In the genomic region with DNA sequence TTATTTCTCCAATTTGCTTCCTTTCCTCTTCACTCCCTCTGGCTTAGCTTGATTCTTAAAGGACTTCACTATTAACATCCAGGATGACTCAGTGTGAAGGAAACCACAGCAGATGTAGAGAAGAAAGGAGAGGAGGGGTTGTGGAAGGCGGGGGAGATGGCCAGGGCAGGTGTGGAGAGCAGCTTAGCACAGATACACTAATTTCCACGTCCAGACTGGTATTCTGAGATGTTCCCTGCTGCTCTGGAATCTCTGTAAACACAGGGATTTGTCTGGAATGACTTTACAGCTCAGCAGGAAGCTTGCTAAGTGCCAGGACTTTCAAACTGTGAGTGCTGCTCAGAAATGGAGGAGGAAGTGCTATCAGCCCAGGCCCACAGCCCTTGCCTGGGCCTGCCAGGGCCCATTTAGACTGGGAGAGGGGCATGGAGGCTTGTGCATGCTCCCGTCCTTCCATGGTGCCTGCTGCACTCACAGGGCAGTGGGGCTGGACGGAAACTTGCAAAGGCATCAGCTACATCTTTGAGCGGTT, we compare ENCODE assay signal across 9 cellular contexts.
DNase-seq lines count a peak whose midpoint lies in the region; ATAC-seq and TF ChIP-seq lines count a peak whose summit lies in the region.
"Had no signal": no experiment of that assay in that cellular context is flagged by ENCODE, and none has a peak within 500 bp of the region (broad histone marks: within the 10 kb centered on the region; RNA-seq: fewer than 3 reads in every experiment).

No MANE protein-coding gene starts in this region.

- H3K27ac Mint-ChIP-seq in activated T-cell treated with anti-CD3 and anti-CD28 coated beads, Interleukin-2, amount 50 U/mL, for 24 hours = no peak overlapping the region

- H3K36me3 ChIP-seq in HUES48 (ENCODE audit: control insufficient read depth, insufficient read depth, low read length) (no peaks in the 10 kb centered on the region), WERI-Rb-1 (no peaks in the 10 kb centered on the region)

- TF ChIP-seq CTCF in AG09309 (IDR thresholded peaks at IDR 0.05; ENCODE audit: control insufficient read depth, insufficient read depth, low read depth, low read length, missing control alignments) = no peak
- no peak for TF ChIP-seq CTCF in WERI-Rb-1 (IDR thresholded peaks at IDR 0.05; ENCODE audit: low read depth, low read length)

- H3K36me3 Mint-ChIP-seq in activated T-cell treated with anti-CD3 and anti-CD28 coated beads, Interleukin-2, amount 50 U/mL, for 24 hours (ENCODE audit: low read depth) = no peaks in the 10 kb centered on the region

- H3K9me3 ChIP-seq in HUES48 (ENCODE audit: control insufficient read depth, insufficient read depth, low read length) (no peaks in the 10 kb centered on the region; the same call in none of the 2 replicates), WERI-Rb-1 (ENCODE audit: severe bottlenecking) (no peaks in the 10 kb centered on the region)

- H3K27me3 Mint-ChIP-seq in activated T-cell treated with anti-CD3 and anti-CD28 coated beads, Interleukin-2, amount 50 U/mL, for 24 hours = no peaks in the 10 kb centered on the region

- H3K27me3 ChIP-seq in HUES48 (ENCODE audit: control insufficient read depth, insufficient read depth, low read length) = no peaks in the 10 kb centered on the region
- H3K27me3 ChIP-seq in WERI-Rb-1 (ENCODE audit: insufficient read depth, low read depth, severe bottlenecking) = peaks cover 10% of the 10 kb centered on the region

- no peaks in the 10 kb centered on the region for H3K9me3 Mint-ChIP-seq in activated T-cell treated with anti-CD3 and anti-CD28 coated beads, Interleukin-2, amount 50 U/mL, for 24 hours

- H3K4me3 ChIP-seq in AG09309 (ENCODE audit: control insufficient read depth, low read depth, low read length) = no peak overlapping the region
- H3K4me3 ChIP-seq in HUES48 (ENCODE audit: low read depth, low read length) = 0 out of 2 replicates have a peak overlapping the region, but pooled peaks have one; percentile 15
- H3K4me3 ChIP-seq in WERI-Rb-1 (ENCODE audit: low read depth, low read length) = no peak overlapping the region

- peak overlapping the region; percentile 57 for H3K9ac ChIP-seq in HUES48 (ENCODE audit: low read depth, low read length)

- H3K4me3 Mint-ChIP-seq in activated T-cell treated with anti-CD3 and anti-CD28 coated beads, Interleukin-2, amount 50 U/mL, for 24 hours = no peak overlapping the region

- peaks cover 34% of the 10 kb centered on the region for H3K4me1 ChIP-seq in HUES48 (ENCODE audit: control insufficient read depth, insufficient read depth, low read length)

- ATAC-seq in GM21360 (IDR thresholded peaks at IDR 0.05; ENCODE audit: unreplicated experiment) (no peak), HG03280 (IDR thresholded peaks at IDR 0.05; ENCODE audit: unreplicated experiment) (no peak)

- H3K27ac ChIP-seq in HUES48 (ENCODE audit: low read depth, low read length) (peak overlapping the region; percentile 92), WERI-Rb-1 (no peak overlapping the region)
- H3K27ac ChIP-seq: VCaP had no signal

- peaks cover 1% of the 10 kb centered on the region for H3K4me1 Mint-ChIP-seq in activated T-cell treated with anti-CD3 and anti-CD28 coated beads, Interleukin-2, amount 50 U/mL, for 24 hours (ENCODE audit: low read depth)

- DNase-seq in AG09309 (ENCODE audit: low read depth) = peak; percentile 54
- DNase-seq in WERI-Rb-1 = peak; percentile 21
- DNase-seq in iPS-NIHi7 (ENCODE audit: extremely low spot score) = peak; percentile 88
- DNase-seq in activated T-cell treated with anti-CD3 and anti-CD28 coated beads, Interleukin-2, amount 50 U/mL, for 24 hours = no peak
- DNase-seq in DMS153 treated with DMSO at 0.1 percent for 48 hours (lab: John Stamatoyannopoulos, UW; ENCODE audit: unreplicated experiment) = no peak

Comparison
In these comparisons a context has a peak if more than half of its experiments do, and no peak if none do; other contexts are left out.
1. DNase-seq: peak in AG09309 (single experiment), WERI-Rb-1 (single experiment) and iPS-NIHi7 (single experiment); none in activated T-cell treated with anti-CD3 and anti-CD28 coated beads, Interleukin-2, amount 50 U/mL, for 24 hours (single experiment) and DMS153 treated with DMSO at 0.1 percent for 48 hours (single experiment).